ENCODE assay signal across 1 cellular context in genomic region chrX:147914609-147915008, GRCh38.
TF ChIP-seq lines count a peak whose summit lies in the region.

No MANE protein-coding gene starts in this region.

TF ChIP-seq in GM23338, 12 proteins besides CTCF, POLR2A, EP300 and RAD21 (continued from another document):
- TF ChIP-seq REST (IDR thresholded peaks at IDR 0.05; ENCODE audit: unreplicated experiment): no peak
- TF ChIP-seq JUNB (IDR thresholded peaks at IDR 0.05; ENCODE audit: unreplicated experiment): no peak
- TF ChIP-seq ETS1 (IDR thresholded peaks at IDR 0.05): no peak
- TF ChIP-seq STAT1 (IDR thresholded peaks at IDR 0.05; ENCODE audit: unreplicated experiment): no peak
- TF ChIP-seq EZH2 (IDR thresholded peaks at IDR 0.05; ENCODE audit: low read depth, unreplicated experiment): no peak
- no peak for TF ChIP-seq POLR2AphosphoS5 (IDR thresholded peaks at IDR 0.05; ENCODE audit: low read depth)
- TF ChIP-seq ZNF114 (CRISPR knock-in tag; IDR thresholded peaks at IDR 0.05): no peak
TF ChIP-seq in GM23338: peak in this region for 0.
